Comparison of ENCODE assay signal across 1 cellular context in the genomic region with DNA sequence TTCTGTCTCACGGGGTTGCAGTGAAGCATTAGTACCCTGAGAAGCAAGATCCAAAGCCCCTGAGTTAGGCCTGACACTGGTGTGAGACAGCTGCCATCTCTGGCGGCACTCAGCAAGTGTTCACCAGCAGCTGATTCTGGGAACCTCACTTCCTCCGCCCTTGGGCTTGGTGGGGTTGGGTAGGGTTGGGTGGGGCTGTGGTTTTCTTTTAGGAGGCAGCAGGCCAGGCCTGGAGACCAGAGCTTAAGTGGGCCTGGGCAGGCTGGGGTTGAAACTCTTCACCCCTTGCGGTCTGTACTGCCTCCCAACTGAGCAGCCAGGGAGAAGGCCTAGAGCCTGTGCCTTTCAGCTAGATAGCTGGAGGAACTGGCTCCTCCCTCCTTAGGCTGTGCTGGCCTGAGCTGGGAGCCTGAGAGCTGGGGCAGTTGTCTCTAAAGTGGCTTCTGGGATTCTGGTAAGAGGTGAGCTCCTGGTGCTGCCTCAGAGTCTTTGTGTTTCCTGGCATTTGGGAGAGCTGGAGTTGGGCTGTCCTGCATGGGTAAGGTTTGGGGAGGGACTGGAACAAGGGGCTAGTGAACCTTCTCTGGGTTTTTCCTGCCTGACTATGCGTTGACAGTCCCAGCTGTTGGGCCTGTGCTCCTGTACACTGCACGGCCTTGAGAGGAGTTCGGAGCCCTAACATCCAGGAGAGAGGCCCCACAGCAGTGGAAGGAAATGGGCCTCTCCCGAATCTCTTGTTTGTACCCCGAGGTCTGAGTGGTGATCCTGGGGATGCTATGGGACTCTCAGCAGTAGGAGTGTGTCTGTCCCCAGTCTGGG.
A peak's percentile ranks its signal among the peaks of the same experiment; 100 is the strongest.
TF ChIP-seq lines count a peak whose summit lies in the region.

No MANE protein-coding gene starts in this region.

TF ChIP-seq in K562, 482 proteins besides CTCF, POLR2A, EP300 and RAD21 (continued from another document and continues in another):
- TF ChIP-seq, protein P1, sequence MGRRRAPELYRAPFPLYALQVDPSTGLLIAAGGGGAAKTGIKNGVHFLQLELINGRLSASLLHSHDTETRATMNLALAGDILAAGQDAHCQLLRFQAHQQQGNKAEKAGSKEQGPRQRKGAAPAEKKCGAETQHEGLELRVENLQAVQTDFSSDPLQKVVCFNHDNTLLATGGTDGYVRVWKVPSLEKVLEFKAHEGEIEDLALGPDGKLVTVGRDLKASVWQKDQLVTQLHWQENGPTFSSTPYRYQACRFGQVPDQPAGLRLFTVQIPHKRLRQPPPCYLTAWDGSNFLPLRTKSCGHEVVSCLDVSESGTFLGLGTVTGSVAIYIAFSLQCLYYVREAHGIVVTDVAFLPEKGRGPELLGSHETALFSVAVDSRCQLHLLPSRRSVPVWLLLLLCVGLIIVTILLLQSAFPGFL (CRISPR knock-in tag; IDR thresholded peaks at IDR 0.05): no peak
- TF ChIP-seq, protein P2, sequence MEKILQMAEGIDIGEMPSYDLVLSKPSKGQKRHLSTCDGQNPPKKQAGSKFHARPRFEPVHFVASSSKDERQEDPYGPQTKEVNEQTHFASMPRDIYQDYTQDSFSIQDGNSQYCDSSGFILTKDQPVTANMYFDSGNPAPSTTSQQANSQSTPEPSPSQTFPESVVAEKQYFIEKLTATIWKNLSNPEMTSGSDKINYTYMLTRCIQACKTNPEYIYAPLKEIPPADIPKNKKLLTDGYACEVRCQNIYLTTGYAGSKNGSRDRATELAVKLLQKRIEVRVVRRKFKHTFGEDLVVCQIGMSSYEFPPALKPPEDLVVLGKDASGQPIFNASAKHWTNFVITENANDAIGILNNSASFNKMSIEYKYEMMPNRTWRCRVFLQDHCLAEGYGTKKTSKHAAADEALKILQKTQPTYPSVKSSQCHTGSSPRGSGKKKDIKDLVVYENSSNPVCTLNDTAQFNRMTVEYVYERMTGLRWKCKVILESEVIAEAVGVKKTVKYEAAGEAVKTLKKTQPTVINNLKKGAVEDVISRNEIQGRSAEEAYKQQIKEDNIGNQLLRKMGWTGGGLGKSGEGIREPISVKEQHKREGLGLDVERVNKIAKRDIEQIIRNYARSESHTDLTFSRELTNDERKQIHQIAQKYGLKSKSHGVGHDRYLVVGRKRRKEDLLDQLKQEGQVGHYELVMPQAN (IDR thresholded peaks at IDR 0.05; ENCODE audit: borderline replicate concordance): no peak
- TF ChIP-seq BMI1 (IDR thresholded peaks at IDR 0.05; ENCODE audit: low read length) (no peak), GABPA (tag; conservative IDR thresholded peaks at IDR 0.05; ENCODE audit: low read depth) (no peak; the same call in 1 of the 2 replicates), MIER1 (IDR thresholded peaks at IDR 0.05; ENCODE audit: low read depth) (no peak), IRF2 (CRISPR knock-in tag; IDR thresholded peaks at IDR 0.05) (no peak), ZNF324 (CRISPR knock-in tag; IDR thresholded peaks at IDR 0.05) (no peak), BRCA1 (IDR thresholded peaks at IDR 0.05) (no peak), BRCA1 (CRISPR knock-in tag; IDR thresholded peaks at IDR 0.05) (no peak), CHD2 (IDR thresholded peaks at IDR 0.05; ENCODE audit: low read depth, low read length) (no peak), ZNF780A (CRISPR knock-in tag; IDR thresholded peaks at IDR 0.05) (no peak), HIVEP1 (CRISPR knock-in tag; IDR thresholded peaks at IDR 0.05) (no peak), SRF (CRISPR knock-in tag; IDR thresholded peaks at IDR 0.05) (peak in 1 of 2 experiments; percentile 82; a peak in 2 of 4 replicates), NFXL1 (CRISPR knock-in tag; IDR thresholded peaks at IDR 0.05) (no peak), ZNF699 (CRISPR knock-in tag; IDR thresholded peaks at IDR 0.05; ENCODE audit: insufficient replicate concordance) (no peak), FOXK2 (conservative IDR thresholded peaks at IDR 0.05 in 1 of 2, IDR thresholded peaks at IDR 0.05 in 1 of 2; ENCODE audit: low read depth in 2 of 2) (no peak), KAT8 (IDR thresholded peaks at IDR 0.05; ENCODE audit: low read depth) (no peak), ZNF316 (IDR thresholded peaks at IDR 0.05) (no peak), HDGF (IDR thresholded peaks at IDR 0.05) (0 out of 2 replicates have a peak, but pooled peaks have one; percentile 31), RBM39 (optimal IDR thresholded peaks at IDR 0.05; ENCODE audit: low read depth, low read length) (no peak), KLF1 (tag; IDR thresholded peaks at IDR 0.05) (0 out of 2 replicates have a peak, but pooled peaks have one; percentile 58), TCF3 (CRISPR knock-in tag; IDR thresholded peaks at IDR 0.05) (peak; percentile 61), KAT7 (CRISPR knock-in tag; IDR thresholded peaks at IDR 0.05; ENCODE audit: borderline replicate concordance) (peak; percentile 27; the same call in 1 of the 2 replicates), HMG20A (CRISPR knock-in tag; conservative IDR thresholded peaks at IDR 0.05) (no peak), SP2 (IDR thresholded peaks at IDR 0.05; ENCODE audit: extremely low read depth, low read depth, low read length, poor library complexity, severe bottlenecking) (no peak), SMARCC2 (IDR thresholded peaks at IDR 0.05; ENCODE audit: low read depth) (no peak), ZNF224 (CRISPR knock-in tag; IDR thresholded peaks at IDR 0.05) (no peak), KDM2B (CRISPR knock-in tag; IDR thresholded peaks at IDR 0.05) (no peak), HNRNPH1 (optimal IDR thresholded peaks at IDR 0.05; ENCODE audit: low read depth, low read length) (no peak), HMG20B (CRISPR knock-in tag; IDR thresholded peaks at IDR 0.05) (no peak), NR2F6 (CRISPR knock-in tag; IDR thresholded peaks at IDR 0.05) (no peak), ATF1 (CRISPR knock-in tag; IDR thresholded peaks at IDR 0.05) (no peak), ATF1 (tag; IDR thresholded peaks at IDR 0.05) (no peak), RHOXF2B (CRISPR knock-in tag; conservative IDR thresholded peaks at IDR 0.05) (no peak)
- TF ChIP-seq, protein P3, sequence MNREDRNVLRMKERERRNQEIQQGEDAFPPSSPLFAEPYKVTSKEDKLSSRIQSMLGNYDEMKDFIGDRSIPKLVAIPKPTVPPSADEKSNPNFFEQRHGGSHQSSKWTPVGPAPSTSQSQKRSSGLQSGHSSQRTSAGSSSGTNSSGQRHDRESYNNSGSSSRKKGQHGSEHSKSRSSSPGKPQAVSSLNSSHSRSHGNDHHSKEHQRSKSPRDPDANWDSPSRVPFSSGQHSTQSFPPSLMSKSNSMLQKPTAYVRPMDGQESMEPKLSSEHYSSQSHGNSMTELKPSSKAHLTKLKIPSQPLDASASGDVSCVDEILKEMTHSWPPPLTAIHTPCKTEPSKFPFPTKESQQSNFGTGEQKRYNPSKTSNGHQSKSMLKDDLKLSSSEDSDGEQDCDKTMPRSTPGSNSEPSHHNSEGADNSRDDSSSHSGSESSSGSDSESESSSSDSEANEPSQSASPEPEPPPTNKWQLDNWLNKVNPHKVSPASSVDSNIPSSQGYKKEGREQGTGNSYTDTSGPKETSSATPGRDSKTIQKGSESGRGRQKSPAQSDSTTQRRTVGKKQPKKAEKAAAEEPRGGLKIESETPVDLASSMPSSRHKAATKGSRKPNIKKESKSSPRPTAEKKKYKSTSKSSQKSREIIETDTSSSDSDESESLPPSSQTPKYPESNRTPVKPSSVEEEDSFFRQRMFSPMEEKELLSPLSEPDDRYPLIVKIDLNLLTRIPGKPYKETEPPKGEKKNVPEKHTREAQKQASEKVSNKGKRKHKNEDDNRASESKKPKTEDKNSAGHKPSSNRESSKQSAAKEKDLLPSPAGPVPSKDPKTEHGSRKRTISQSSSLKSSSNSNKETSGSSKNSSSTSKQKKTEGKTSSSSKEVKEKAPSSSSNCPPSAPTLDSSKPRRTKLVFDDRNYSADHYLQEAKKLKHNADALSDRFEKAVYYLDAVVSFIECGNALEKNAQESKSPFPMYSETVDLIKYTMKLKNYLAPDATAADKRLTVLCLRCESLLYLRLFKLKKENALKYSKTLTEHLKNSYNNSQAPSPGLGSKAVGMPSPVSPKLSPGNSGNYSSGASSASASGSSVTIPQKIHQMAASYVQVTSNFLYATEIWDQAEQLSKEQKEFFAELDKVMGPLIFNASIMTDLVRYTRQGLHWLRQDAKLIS (CRISPR knock-in tag; IDR thresholded peaks at IDR 0.05): 0 out of 2 replicates have a peak, but pooled peaks have one; percentile 73
- TF ChIP-seq, protein P4, sequence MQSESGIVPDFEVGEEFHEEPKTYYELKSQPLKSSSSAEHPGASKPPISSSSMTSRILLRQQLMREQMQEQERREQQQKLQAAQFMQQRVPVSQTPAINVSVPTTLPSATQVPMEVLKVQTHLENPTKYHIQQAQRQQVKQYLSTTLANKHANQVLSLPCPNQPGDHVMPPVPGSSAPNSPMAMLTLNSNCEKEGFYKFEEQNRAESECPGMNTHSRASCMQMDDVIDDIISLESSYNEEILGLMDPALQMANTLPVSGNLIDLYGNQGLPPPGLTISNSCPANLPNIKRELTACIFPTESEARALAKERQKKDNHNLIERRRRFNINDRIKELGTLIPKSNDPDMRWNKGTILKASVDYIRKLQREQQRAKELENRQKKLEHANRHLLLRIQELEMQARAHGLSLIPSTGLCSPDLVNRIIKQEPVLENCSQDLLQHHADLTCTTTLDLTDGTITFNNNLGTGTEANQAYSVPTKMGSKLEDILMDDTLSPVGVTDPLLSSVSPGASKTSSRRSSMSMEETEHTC (IDR thresholded peaks at IDR 0.05): no peak
- TF ChIP-seq, protein P5, sequence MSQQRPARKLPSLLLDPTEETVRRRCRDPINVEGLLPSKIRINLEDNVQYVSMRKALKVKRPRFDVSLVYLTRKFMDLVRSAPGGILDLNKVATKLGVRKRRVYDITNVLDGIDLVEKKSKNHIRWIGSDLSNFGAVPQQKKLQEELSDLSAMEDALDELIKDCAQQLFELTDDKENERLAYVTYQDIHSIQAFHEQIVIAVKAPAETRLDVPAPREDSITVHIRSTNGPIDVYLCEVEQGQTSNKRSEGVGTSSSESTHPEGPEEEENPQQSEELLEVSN (IDR thresholded peaks at IDR 0.05; ENCODE audit: borderline replicate concordance in 1 of 2, extremely low read depth in 1 of 2, insufficient read depth in 1 of 2, insufficient read length in 1 of 2, low read depth in 1 of 2, low read length in 1 of 2, poor library complexity in 1 of 2, severe bottlenecking in 1 of 2): peak in 1 of 2 experiments; percentile 39
- TF ChIP-seq, protein P6, sequence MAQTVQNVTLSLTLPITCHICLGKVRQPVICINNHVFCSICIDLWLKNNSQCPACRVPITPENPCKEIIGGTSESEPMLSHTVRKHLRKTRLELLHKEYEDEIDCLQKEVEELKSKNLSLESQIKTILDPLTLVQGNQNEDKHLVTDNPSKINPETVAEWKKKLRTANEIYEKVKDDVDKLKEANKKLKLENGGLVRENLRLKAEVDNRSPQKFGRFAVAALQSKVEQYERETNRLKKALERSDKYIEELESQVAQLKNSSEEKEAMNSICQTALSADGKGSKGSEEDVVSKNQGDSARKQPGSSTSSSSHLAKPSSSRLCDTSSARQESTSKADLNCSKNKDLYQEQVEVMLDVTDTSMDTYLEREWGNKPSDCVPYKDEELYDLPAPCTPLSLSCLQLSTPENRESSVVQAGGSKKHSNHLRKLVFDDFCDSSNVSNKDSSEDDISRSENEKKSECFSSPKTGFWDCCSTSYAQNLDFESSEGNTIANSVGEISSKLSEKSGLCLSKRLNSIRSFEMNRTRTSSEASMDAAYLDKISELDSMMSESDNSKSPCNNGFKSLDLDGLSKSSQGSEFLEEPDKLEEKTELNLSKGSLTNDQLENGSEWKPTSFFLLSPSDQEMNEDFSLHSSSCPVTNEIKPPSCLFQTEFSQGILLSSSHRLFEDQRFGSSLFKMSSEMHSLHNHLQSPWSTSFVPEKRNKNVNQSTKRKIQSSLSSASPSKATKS (CRISPR knock-in tag; IDR thresholded peaks at IDR 0.05): no peak
- TF ChIP-seq, protein P7, sequence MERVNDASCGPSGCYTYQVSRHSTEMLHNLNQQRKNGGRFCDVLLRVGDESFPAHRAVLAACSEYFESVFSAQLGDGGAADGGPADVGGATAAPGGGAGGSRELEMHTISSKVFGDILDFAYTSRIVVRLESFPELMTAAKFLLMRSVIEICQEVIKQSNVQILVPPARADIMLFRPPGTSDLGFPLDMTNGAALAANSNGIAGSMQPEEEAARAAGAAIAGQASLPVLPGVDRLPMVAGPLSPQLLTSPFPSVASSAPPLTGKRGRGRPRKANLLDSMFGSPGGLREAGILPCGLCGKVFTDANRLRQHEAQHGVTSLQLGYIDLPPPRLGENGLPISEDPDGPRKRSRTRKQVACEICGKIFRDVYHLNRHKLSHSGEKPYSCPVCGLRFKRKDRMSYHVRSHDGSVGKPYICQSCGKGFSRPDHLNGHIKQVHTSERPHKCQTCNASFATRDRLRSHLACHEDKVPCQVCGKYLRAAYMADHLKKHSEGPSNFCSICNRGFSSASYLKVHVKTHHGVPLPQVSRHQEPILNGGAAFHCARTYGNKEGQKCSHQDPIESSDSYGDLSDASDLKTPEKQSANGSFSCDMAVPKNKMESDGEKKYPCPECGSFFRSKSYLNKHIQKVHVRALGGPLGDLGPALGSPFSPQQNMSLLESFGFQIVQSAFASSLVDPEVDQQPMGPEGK (CRISPR knock-in tag; IDR thresholded peaks at IDR 0.05; ENCODE audit: borderline replicate concordance): no peak
- TF ChIP-seq, protein P8, sequence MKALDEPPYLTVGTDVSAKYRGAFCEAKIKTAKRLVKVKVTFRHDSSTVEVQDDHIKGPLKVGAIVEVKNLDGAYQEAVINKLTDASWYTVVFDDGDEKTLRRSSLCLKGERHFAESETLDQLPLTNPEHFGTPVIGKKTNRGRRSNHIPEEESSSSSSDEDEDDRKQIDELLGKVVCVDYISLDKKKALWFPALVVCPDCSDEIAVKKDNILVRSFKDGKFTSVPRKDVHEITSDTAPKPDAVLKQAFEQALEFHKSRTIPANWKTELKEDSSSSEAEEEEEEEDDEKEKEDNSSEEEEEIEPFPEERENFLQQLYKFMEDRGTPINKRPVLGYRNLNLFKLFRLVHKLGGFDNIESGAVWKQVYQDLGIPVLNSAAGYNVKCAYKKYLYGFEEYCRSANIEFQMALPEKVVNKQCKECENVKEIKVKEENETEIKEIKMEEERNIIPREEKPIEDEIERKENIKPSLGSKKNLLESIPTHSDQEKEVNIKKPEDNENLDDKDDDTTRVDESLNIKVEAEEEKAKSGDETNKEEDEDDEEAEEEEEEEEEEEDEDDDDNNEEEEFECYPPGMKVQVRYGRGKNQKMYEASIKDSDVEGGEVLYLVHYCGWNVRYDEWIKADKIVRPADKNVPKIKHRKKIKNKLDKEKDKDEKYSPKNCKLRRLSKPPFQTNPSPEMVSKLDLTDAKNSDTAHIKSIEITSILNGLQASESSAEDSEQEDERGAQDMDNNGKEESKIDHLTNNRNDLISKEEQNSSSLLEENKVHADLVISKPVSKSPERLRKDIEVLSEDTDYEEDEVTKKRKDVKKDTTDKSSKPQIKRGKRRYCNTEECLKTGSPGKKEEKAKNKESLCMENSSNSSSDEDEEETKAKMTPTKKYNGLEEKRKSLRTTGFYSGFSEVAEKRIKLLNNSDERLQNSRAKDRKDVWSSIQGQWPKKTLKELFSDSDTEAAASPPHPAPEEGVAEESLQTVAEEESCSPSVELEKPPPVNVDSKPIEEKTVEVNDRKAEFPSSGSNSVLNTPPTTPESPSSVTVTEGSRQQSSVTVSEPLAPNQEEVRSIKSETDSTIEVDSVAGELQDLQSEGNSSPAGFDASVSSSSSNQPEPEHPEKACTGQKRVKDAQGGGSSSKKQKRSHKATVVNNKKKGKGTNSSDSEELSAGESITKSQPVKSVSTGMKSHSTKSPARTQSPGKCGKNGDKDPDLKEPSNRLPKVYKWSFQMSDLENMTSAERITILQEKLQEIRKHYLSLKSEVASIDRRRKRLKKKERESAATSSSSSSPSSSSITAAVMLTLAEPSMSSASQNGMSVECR (CRISPR knock-in tag; IDR thresholded peaks at IDR 0.05): no peak
